1 cellular context compared by ENCODE assay signal in the genomic region with DNA sequence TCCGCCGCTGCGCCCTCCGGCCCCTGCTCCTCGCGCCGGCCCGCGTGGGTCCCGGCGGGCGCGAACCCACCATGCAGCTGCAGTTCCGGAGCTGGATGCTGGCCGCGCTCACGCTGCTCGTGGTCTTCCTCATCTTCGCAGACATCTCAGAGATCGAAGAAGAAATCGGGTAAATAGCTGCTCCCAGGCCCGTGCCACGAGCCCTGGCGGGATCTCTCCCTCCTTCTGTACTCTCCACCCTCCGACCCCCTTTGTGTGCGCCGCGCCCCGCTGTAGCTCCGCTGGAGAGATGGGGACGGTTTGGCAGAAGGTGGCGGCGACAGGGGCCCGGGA.
A peak's percentile ranks its signal among the peaks of the same experiment; 100 is the strongest.
TF ChIP-seq lines count a peak whose summit lies in the region.

No MANE protein-coding gene starts in this region.

TF ChIP-seq in HEK293, 187 proteins besides CTCF, POLR2A, EP300 and RAD21 (continued from another document):
- TF ChIP-seq, protein P1, sequence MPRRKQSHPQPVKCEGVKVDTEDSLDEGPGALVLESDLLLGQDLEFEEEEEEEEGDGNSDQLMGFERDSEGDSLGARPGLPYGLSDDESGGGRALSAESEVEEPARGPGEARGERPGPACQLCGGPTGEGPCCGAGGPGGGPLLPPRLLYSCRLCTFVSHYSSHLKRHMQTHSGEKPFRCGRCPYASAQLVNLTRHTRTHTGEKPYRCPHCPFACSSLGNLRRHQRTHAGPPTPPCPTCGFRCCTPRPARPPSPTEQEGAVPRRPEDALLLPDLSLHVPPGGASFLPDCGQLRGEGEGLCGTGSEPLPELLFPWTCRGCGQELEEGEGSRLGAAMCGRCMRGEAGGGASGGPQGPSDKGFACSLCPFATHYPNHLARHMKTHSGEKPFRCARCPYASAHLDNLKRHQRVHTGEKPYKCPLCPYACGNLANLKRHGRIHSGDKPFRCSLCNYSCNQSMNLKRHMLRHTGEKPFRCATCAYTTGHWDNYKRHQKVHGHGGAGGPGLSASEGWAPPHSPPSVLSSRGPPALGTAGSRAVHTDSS (tag by site-specific recombination; IDR thresholded peaks at IDR 0.05) = peak; percentile 69
- no peak for TF ChIP-seq ZNF521 (tag by site-specific recombination; IDR thresholded peaks at IDR 0.05)
- TF ChIP-seq ZNF677 (tag by site-specific recombination; IDR thresholded peaks at IDR 0.05) = 0 out of 2 replicates have a peak, but pooled peaks have one; percentile 20
- 0 out of 2 replicates have a peak, but pooled peaks have one; percentile 20 for TF ChIP-seq KLF16 (tag by site-specific recombination; IDR thresholded peaks at IDR 0.05)
- TF ChIP-seq, protein P2, sequence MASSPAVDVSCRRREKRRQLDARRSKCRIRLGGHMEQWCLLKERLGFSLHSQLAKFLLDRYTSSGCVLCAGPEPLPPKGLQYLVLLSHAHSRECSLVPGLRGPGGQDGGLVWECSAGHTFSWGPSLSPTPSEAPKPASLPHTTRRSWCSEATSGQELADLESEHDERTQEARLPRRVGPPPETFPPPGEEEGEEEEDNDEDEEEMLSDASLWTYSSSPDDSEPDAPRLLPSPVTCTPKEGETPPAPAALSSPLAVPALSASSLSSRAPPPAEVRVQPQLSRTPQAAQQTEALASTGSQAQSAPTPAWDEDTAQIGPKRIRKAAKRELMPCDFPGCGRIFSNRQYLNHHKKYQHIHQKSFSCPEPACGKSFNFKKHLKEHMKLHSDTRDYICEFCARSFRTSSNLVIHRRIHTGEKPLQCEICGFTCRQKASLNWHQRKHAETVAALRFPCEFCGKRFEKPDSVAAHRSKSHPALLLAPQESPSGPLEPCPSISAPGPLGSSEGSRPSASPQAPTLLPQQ (tag by site-specific recombination; IDR thresholded peaks at IDR 0.05) = no peak
- TF ChIP-seq ZNF10 (tag by site-specific recombination; IDR thresholded peaks at IDR 0.05) = no peak
- no peak for TF ChIP-seq ZFHX2 (tag by site-specific recombination; conservative IDR thresholded peaks at IDR 0.05)
- TF ChIP-seq, protein P3, sequence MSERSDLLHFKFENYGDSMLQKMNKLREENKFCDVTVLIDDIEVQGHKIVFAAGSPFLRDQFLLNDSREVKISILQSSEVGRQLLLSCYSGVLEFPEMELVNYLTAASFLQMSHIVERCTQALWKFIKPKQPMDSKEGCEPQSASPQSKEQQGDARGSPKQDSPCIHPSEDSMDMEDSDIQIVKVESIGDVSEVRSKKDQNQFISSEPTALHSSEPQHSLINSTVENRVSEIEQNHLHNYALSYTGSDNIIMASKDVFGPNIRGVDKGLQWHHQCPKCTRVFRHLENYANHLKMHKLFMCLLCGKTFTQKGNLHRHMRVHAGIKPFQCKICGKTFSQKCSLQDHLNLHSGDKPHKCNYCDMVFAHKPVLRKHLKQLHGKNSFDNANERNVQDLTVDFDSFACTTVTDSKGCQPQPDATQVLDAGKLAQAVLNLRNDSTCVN (tag by site-specific recombination; optimal IDR thresholded peaks at IDR 0.05) = peak; percentile 62
